ENCODE assay signal across 8 cellular contexts in the genomic region with DNA sequence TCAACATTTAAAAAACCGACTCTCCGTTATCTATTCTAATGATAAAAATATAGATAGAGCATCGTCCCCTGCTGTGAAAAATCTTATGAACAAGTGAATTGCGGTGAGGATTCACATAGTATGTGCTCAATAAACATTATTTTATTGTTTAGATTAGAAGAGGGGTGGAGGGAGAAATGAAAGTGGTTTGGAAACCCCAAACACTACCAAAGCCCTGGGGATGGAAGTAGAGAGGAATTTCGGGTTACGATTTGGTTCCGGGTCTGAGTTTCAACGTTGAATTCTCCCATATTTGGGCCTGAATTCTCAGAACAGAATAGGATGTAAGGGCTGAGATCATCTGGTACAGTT. TPM values are rescaled to one million over a fixed set of nuclear protein-coding genes. Genes with fewer than 3 reads are reported as not detected.
DNase-seq lines count a peak whose midpoint lies in the region; ATAC-seq, FAIRE-seq and TF ChIP-seq lines count a peak whose summit lies in the region.

No MANE protein-coding gene starts in this region.

- TF ChIP-seq POLR2A in K562 (conservative IDR thresholded peaks at IDR 0.05) (no peak), transverse colon (IDR thresholded peaks at IDR 0.05) (no peak)

- TF ChIP-seq EP300 in K562 (IDR thresholded peaks at IDR 0.05; ENCODE audit: low read length) (no peak), transverse colon (IDR thresholded peaks at IDR 0.05; ENCODE audit: low read depth) (no peak)

- CTCF ChIA-PET in K562 (lab: Yijun Ruan, JAX; ENCODE audit: low intra/inter-chr PET ratio), result no interaction called here

- H3K79me2 ChIP-seq in K562 (ENCODE audit: control insufficient read depth, insufficient read depth, low read length), result peaks cover 36% of the 10 kb centered on the region

- H3K36me3 ChIP-seq in K562 (ENCODE audit: control insufficient read depth, insufficient read depth, low read length), result peaks cover 9% of the 10 kb centered on the region; the same call in 1 of the 3 replicates
- peaks cover 0 to 4% of the 10 kb centered on the region in 2 donors for H3K36me3 ChIP-seq in lung (ENCODE audit: control insufficient read depth in 2 of 2, insufficient read depth in 2 of 2, low read length in 2 of 2)
- H3K36me3 ChIP-seq in transverse colon, result no peaks in the 10 kb centered on the region

- H3K4me2 ChIP-seq in K562 (ENCODE audit: insufficient read depth, low read length), result peak overlapping the region; percentile 99

- H2AFZ ChIP-seq in K562 (ENCODE audit: low read depth, low read length), result peak overlapping the region; percentile 66

- no peaks in the 10 kb centered on the region for H3K9me1 ChIP-seq in K562 (ENCODE audit: control insufficient read depth, insufficient read depth, low read length)

- H3K27me3 ChIP-seq in K562 (ENCODE audit: control insufficient read depth in 2 of 2, insufficient read depth in 2 of 2, low read length in 2 of 2) (no peaks in the 10 kb centered on the region), lung (ENCODE audit: control insufficient read depth, insufficient read depth) (no peaks in the 10 kb centered on the region), transverse colon (no peaks in the 10 kb centered on the region)

- TF ChIP-seq CTCF in K562 (IDR thresholded peaks at IDR 0.05 in 2 of 3, conservative IDR thresholded peaks at IDR 0.05 in 1 of 3; ENCODE audit: insufficient read depth in 2 of 3, low read depth in 1 of 3, low read length in 3 of 3) (no peak), lung (IDR thresholded peaks at IDR 0.05; ENCODE audit: control extremely low read depth, extremely low read depth) (no peak), transverse colon (IDR thresholded peaks at IDR 0.05) (no peak)

- in situ Hi-C loops in K562 (cut with MboI), result no loop called here
- in situ Hi-C loops in transverse colon (cut with MboI; ENCODE audit: low pct_ligation_motif_present in 1 of 4, low pct_unique_long_range_greater_than_20kb in 1 of 4, low sequenced_read_pairs in 3 of 4), result no loop called here

- peaks cover 9 to 11% of the 10 kb centered on the region in 2 experiments; a peak in 3 of 5 replicates for H3K4me1 ChIP-seq in K562 (replicated peaks in 1 of 2; ENCODE audit: control insufficient read depth in 2 of 2, insufficient read depth in 2 of 2, low read length in 2 of 2)
- H3K4me1 ChIP-seq in lung (ENCODE audit: control insufficient read depth in 2 of 2, insufficient read depth in 2 of 2, low read length in 2 of 2), result peaks cover 0 to 13% of the 10 kb centered on the region in 2 donors
- H3K4me1 ChIP-seq in transverse colon, result peaks cover 7 to 33% (median 10%) of the 10 kb centered on the region in 4 donors

- H3K27ac ChIP-seq in K562 (ENCODE audit: extremely low read depth, low read depth, low read length) (no peak overlapping the region), lung (ENCODE audit: low read depth in 1 of 2, low read length in 1 of 2) (peak overlapping the region; percentile 7 to 92), transverse colon (peak overlapping the region; percentile 93 to 98 (median 96))

- peaks cover 2 to 3% of the 10 kb centered on the region in 2 donors for H3K36me3 Mint-ChIP-seq in activated T-cell treated with anti-CD3 and anti-CD28 coated beads, Interleukin-2, amount 50 U/mL, for 72 hours (ENCODE audit: insufficient read depth in 2 of 2)

- intact Hi-C loops in K562 (cut with micrococcal nuclease), result loop anchor here (5.0 kb wide), 1 partner anchor 60 kb away; the partner anchor contains the start of gene PPP1R8
- intact Hi-C loops in transverse colon (cut with DNase I; ENCODE audit: low total_unique reads), result no loop called here

- BruUV-seq in K562 (replicated peaks; lab: Mats Ljungman, UMichigan), result no TSS peak

- POLR2A ChIA-PET in K562 (lab: Yijun Ruan, JAX), result interaction anchor here (0.7 to 3.2 kb wide), 10 partner anchors 8 to 876 kb away, joined by 3 to 25 read pairs (median 6); partner anchors contain the start of gene FAM76A

- ATAC-seq in activated T-cell treated with anti-CD3 and anti-CD28 coated beads, Interleukin-2, amount 50 U/mL, for 72 hours (replicated peaks in 1 of 2), result no peak
- ATAC-seq in K562 (no peak), lung (ENCODE audit: insufficient read depth, low FRiP score) (no peak), GM18909 (IDR thresholded peaks at IDR 0.05; ENCODE audit: poor library complexity, unreplicated experiment) (no peak), GM18867 (IDR thresholded peaks at IDR 0.05; ENCODE audit: unreplicated experiment) (no peak), GM19351 (IDR thresholded peaks at IDR 0.05; ENCODE audit: unreplicated experiment) (no peak)

- no peaks in the 10 kb centered on the region for H3K27me3 Mint-ChIP-seq in activated T-cell treated with anti-CD3 and anti-CD28 coated beads, Interleukin-2, amount 50 U/mL, for 72 hours (ENCODE audit: low read depth)

- FAIRE-seq in K562 (lab: Jason Lieb, UNC), result no peak

- peaks cover 23% of the 10 kb centered on the region for H3K4me1 Mint-ChIP-seq in activated T-cell treated with anti-CD3 and anti-CD28 coated beads, Interleukin-2, amount 50 U/mL, for 72 hours (ENCODE audit: low read depth)

- H4K20me1 ChIP-seq in K562 (replicated peaks; ENCODE audit: control insufficient read depth, insufficient read depth, low read length), result no peaks in the 10 kb centered on the region

- no peaks in the 10 kb centered on the region for H3K9me3 Mint-ChIP-seq in activated T-cell treated with anti-CD3 and anti-CD28 coated beads, Interleukin-2, amount 50 U/mL, for 72 hours

- 27% methylated on average over 8 of the region's 8 CpGs for WGBS in K562 (ENCODE audit: insufficient coverage, low coverage, missing lambda C conversion rate)
- 9 to 11% methylated on average over 8 of the region's 8 CpGs for WGBS in lung, 2 donors
- WGBS in transverse colon (ENCODE audit: low coverage in 1 of 2), 2 donors, result 11 to 13% methylated on average over 4 to 8 of the region's 8 CpGs

- H3K27ac Mint-ChIP-seq in activated T-cell treated with anti-CD3 and anti-CD28 coated beads, Interleukin-2, amount 50 U/mL, for 72 hours, result peak overlapping the region; percentile 92

- peak overlapping the region; percentile 89 to 95 for H3K4me3 Mint-ChIP-seq in activated T-cell treated with anti-CD3 and anti-CD28 coated beads, Interleukin-2, amount 50 U/mL, for 72 hours

- no peak for DNase-seq in activated T-cell treated with anti-CD3 and anti-CD28 coated beads, Interleukin-2, amount 50 U/mL, for 72 hours
- DNase-seq in activated T-cell treated with anti-CD3 and anti-CD28 coated beads, Interleukin-2, amount 50 U/mL, for 1 hour, result no peak
- DNase-seq in K562 (ENCODE audit: extremely low read depth in 1 of 4, low spot score in 3 of 4), result no peak
- no peak for DNase-seq in lung (ENCODE audit: low spot score)
- DNase-seq in transverse colon, result no peak

- no peak for TF ChIP-seq RAD21 in K562 (CRISPR knock-in tag; conservative IDR thresholded peaks at IDR 0.05 in 1 of 2, IDR thresholded peaks at IDR 0.05 in 1 of 2)

- no peaks in the 10 kb centered on the region for H3K9me3 ChIP-seq in K562 (replicated peaks; ENCODE audit: control insufficient read depth, insufficient read depth, low read depth, low read length)
- H3K9me3 ChIP-seq in lung (ENCODE audit: control insufficient read depth in 2 of 2, insufficient read depth in 1 of 2, low read length in 1 of 2), result no peaks in the 10 kb centered on the region
- H3K9me3 ChIP-seq in transverse colon, result no peaks in the 10 kb centered on the region

- H3K9ac ChIP-seq in K562 (ENCODE audit: insufficient read depth in 1 of 2, low read depth in 2 of 2, low read length in 2 of 2), result no peak overlapping the region

- peak overlapping the region; percentile 87 for H3K4me3 ChIP-seq in K562
- no peak overlapping the region for H3K4me3 ChIP-seq in lung
- H3K4me3 ChIP-seq in transverse colon, result peak overlapping the region in 3 of 4 donors; percentile 84 to 98 (median 84)

RNA-seq across cellular contexts. Expression of gene STX12, which starts 0.5 kb away (rescaled TPM):
- 10 to 100 TPM; 24.7 to 25.0 TPM for total RNA-seq in activated T-cell treated with anti-CD3 and anti-CD28 coated beads, Interleukin-2, amount 50 U/mL, for 72 hours
- total RNA-seq in K562 (2011; cell fraction: chromatin; rRNA removed; ENCODE audit: low replicate concordance), result 38.9 and 95.6 TPM in 2 replicates
- 20.0 and 21.6 TPM in 2 replicates for total RNA-seq in K562 (2011; cell fraction: nucleolus; rRNA removed)
- 42.5 and 46.3 TPM in 2 replicates for total RNA-seq in K562 (2011; cell fraction: nucleoplasm; rRNA removed)
- 18.2 and 27.2 TPM in 2 replicates for total RNA-seq in K562 (2014; rRNA removed)
- 27.1 and 31.5 TPM in 2 replicates for total RNA-seq in K562 (2014; rRNA removed; fragmentation: Illumina TruSeq; extraction: Trizol)
- total RNA-seq in K562 (2015; rRNA removed; fragmentation: Illumina TruSeq; extraction: Trizol), result 24.7 and 25.7 TPM in 2 replicates
- total RNA-seq in K562 (2021), result 23.1 and 23.8 TPM in 2 replicates
- 18.4 and 24.4 TPM in 2 replicates for polyA plus RNA-seq in K562 (2011; rRNA removed)
- polyA plus RNA-seq in K562 (2011; cell fraction: cytosol; rRNA removed), result 9.6 and 15.1 TPM in 2 replicates
- 23.7 and 41.6 TPM in 2 replicates for polyA plus RNA-seq in K562 (2011; cell fraction: nucleus; rRNA removed)
- 14.9 and 21.8 TPM in 2 replicates for polyA plus RNA-seq in K562 (2012)
- polyA plus RNA-seq in K562 (2014; fragmentation: Illumina TruSeq; extraction: Trizol), result 26.9 and 31.3 TPM in 2 replicates
- polyA plus RNA-seq in K562 (2014; fragmentation: Nextera tagmentation; extraction: Ambion mirVana), result 10 to 100 TPM; 23.1 to 27.4 TPM
- 16.9 and 18.6 TPM in 2 replicates for polyA plus RNA-seq in K562 (2014; rRNA removed)
- polyA minus RNA-seq in K562 (2011; rRNA and poly(A)+ RNA removed), result 20.1 and 32.5 TPM in 2 replicates
- 9.1 and 14.3 TPM in 2 replicates for polyA minus RNA-seq in K562 (2011; cell fraction: cytosol; rRNA and poly(A)+ RNA removed)
- 12.3 and 14.1 TPM in 2 replicates for polyA minus RNA-seq in K562 (2011; cell fraction: nucleus; rRNA and poly(A)+ RNA removed)
- 10 to 100 TPM; 78.5 to 94.0 TPM for total RNA-seq in lung
- 10 to 100 TPM; 32.5 to 67.2 TPM for polyA plus RNA-seq in lung
- total RNA-seq in transverse colon, result 10 to 100 TPM; 11.3 to 65.3 (median 47.6) TPM

RNA-seq across cellular contexts. Expression of gene FAM76A, which starts 46.8 kb away (rescaled TPM):
- 10 to 100 TPM; 12.4 to 15.3 TPM for total RNA-seq in activated T-cell treated with anti-CD3 and anti-CD28 coated beads, Interleukin-2, amount 50 U/mL, for 72 hours
- 12.3 and 13.2 TPM in 2 replicates for total RNA-seq in K562 (2011; cell fraction: chromatin; rRNA removed; ENCODE audit: low replicate concordance)
- total RNA-seq in K562 (2011; cell fraction: nucleolus; rRNA removed), result 6.0 and 6.4 TPM in 2 replicates
- 10.6 and 13.1 TPM in 2 replicates for total RNA-seq in K562 (2011; cell fraction: nucleoplasm; rRNA removed)
- total RNA-seq in K562 (2014; rRNA removed), result 14.3 and 14.6 TPM in 2 replicates
- total RNA-seq in K562 (2014; rRNA removed; fragmentation: Illumina TruSeq; extraction: Trizol), result 13.0 and 16.4 TPM in 2 replicates
- 11.9 and 13.1 TPM in 2 replicates for total RNA-seq in K562 (2015; rRNA removed; fragmentation: Illumina TruSeq; extraction: Trizol)
- 10.8 and 12.4 TPM in 2 replicates for total RNA-seq in K562 (2021)
- polyA plus RNA-seq in K562 (2011; rRNA removed), result 9.7 and 11.0 TPM in 2 replicates
- polyA plus RNA-seq in K562 (2011; cell fraction: cytosol; rRNA removed), result 2.8 and 5.7 TPM in 2 replicates
- polyA plus RNA-seq in K562 (2011; cell fraction: nucleus; rRNA removed), result 8.8 and 11.1 TPM in 2 replicates
- 7.7 and 8.6 TPM in 2 replicates for polyA plus RNA-seq in K562 (2012)
- polyA plus RNA-seq in K562 (2014; fragmentation: Illumina TruSeq; extraction: Trizol), result 7.8 and 11.3 TPM in 2 replicates
- polyA plus RNA-seq in K562 (2014; fragmentation: Nextera tagmentation; extraction: Ambion mirVana), result 10 to 100 TPM in 1 of 2 experiments, 1 to 10 TPM in 1; 9.5 to 14.6 TPM
- 11.4 and 13.6 TPM in 2 replicates for polyA plus RNA-seq in K562 (2014; rRNA removed)
- 14.6 and 19.8 TPM in 2 replicates for polyA minus RNA-seq in K562 (2011; rRNA and poly(A)+ RNA removed)
- 2.8 and 12.1 TPM in 2 replicates for polyA minus RNA-seq in K562 (2011; cell fraction: cytosol; rRNA and poly(A)+ RNA removed)
- polyA minus RNA-seq in K562 (2011; cell fraction: nucleus; rRNA and poly(A)+ RNA removed), result 5.1 and 11.2 TPM in 2 replicates
- 10 to 100 TPM; 18.1 to 19.4 TPM for total RNA-seq in lung
- polyA plus RNA-seq in lung, result 1 to 10 TPM; 4.3 to 8.2 TPM
- 10 to 100 TPM; 10.5 to 29.1 (median 12.5) TPM for total RNA-seq in transverse colon

RNA-seq across cellular contexts. Expression of gene PPP1R8, which starts 58.0 kb away (rescaled TPM):
- total RNA-seq in activated T-cell treated with anti-CD3 and anti-CD28 coated beads, Interleukin-2, amount 50 U/mL, for 72 hours, result 10 to 100 TPM; 58.4 to 59.0 TPM
- 20.9 and 25.0 TPM in 2 replicates for total RNA-seq in K562 (2011; cell fraction: chromatin; rRNA removed; ENCODE audit: low replicate concordance)
- 24.2 and 25.8 TPM in 2 replicates for total RNA-seq in K562 (2011; cell fraction: nucleolus; rRNA removed)
- total RNA-seq in K562 (2011; cell fraction: nucleoplasm; rRNA removed), result 22.5 and 26.0 TPM in 2 replicates
- total RNA-seq in K562 (2014; rRNA removed), result 70.7 and 79.1 TPM in 2 replicates
- total RNA-seq in K562 (2014; rRNA removed; fragmentation: Illumina TruSeq; extraction: Trizol), result 74.6 and 79.6 TPM in 2 replicates
- total RNA-seq in K562 (2015; rRNA removed; fragmentation: Illumina TruSeq; extraction: Trizol), result 80.1 and 87.9 TPM in 2 replicates
- total RNA-seq in K562 (2021), result 66.7 and 75.3 TPM in 2 replicates
- 89.6 and 101 TPM in 2 replicates for polyA plus RNA-seq in K562 (2011; rRNA removed)
- polyA plus RNA-seq in K562 (2011; cell fraction: cytosol; rRNA removed), result 74.3 and 80.9 TPM in 2 replicates
- 37.2 and 44.2 TPM in 2 replicates for polyA plus RNA-seq in K562 (2011; cell fraction: nucleus; rRNA removed)
- 53.6 and 64.5 TPM in 2 replicates for polyA plus RNA-seq in K562 (2012)
- 107 and 132 TPM in 2 replicates for polyA plus RNA-seq in K562 (2014; fragmentation: Illumina TruSeq; extraction: Trizol)
- 10 to 100 TPM; 16.2 to 20.2 TPM for polyA plus RNA-seq in K562 (2014; fragmentation: Nextera tagmentation; extraction: Ambion mirVana)
- polyA plus RNA-seq in K562 (2014; rRNA removed), result 83.0 and 89.5 TPM in 2 replicates
- 120 and 129 TPM in 2 replicates for polyA minus RNA-seq in K562 (2011; rRNA and poly(A)+ RNA removed)
- 48.7 and 53.1 TPM in 2 replicates for polyA minus RNA-seq in K562 (2011; cell fraction: cytosol; rRNA and poly(A)+ RNA removed)
- 12.4 and 24.0 TPM in 2 replicates for polyA minus RNA-seq in K562 (2011; cell fraction: nucleus; rRNA and poly(A)+ RNA removed)
- total RNA-seq in lung, result 10 to 100 TPM; 32.1 to 37.0 TPM
- 10 to 100 TPM; 20.9 to 34.6 TPM for polyA plus RNA-seq in lung
- 10 to 100 TPM; 15.1 to 32.9 (median 28.0) TPM for total RNA-seq in transverse colon
